ENCODE assay signal across 9 cellular contexts in the genomic region with DNA sequence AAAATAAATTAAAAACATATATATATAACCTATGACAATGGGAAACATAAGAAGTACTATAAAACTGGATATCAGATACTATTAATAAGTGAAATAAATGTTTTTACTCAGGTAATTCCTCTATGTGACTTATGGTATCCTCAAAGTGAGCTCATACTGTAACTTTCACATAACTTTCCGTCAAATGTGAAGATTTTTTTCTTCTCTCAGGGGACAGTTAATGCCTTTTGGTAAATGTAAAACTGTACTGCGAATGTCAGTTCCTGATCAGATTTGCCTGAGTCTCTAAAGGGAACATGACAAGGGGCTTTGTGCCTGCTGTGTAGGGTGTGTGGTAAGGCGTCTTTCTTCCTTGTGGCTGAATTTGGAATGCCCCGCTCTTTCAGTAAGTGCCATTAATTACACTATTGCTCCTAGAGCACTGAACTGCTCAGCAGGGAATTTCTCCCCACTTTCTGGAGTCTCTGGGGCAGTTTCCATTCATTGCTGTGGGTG.
A peak's percentile ranks its signal among the peaks of the same experiment; 100 is the strongest.
DNase-seq lines count a peak whose midpoint lies in the region; ATAC-seq lines count a peak whose summit lies in the region.
"Had no signal": no experiment of that assay in that cellular context is flagged by ENCODE, and none has a peak within 500 bp of the region (broad histone marks: within the 10 kb centered on the region; RNA-seq: fewer than 3 reads in every experiment).

No MANE protein-coding gene starts in this region.

- peak; percentile 37 for ATAC-seq in GM18873 (IDR thresholded peaks at IDR 0.05; ENCODE audit: low FRiP score, unreplicated experiment)
- ATAC-seq in HG02870 (IDR thresholded peaks at IDR 0.05; ENCODE audit: unreplicated experiment), result peak; percentile 33
- ATAC-seq: natural killer cell treated with Interleukin-12 subunit alpha and Interleukin-12 subunit beta and Interleukin-15 and Interleukin-18, amount 100 ng/mL, for 72 hours had no signal

- H3K27ac ChIP-seq in SJSA1, result peak overlapping the region; percentile 86

- H3K36me3 ChIP-seq in SJSA1 (no peaks in the 10 kb centered on the region), MG63 (no peaks in the 10 kb centered on the region)

- no peaks in the 10 kb centered on the region for H3K9me3 ChIP-seq in SJSA1 (replicated peaks)
- H3K9me3 ChIP-seq in MG63, result no peaks in the 10 kb centered on the region

- in situ Hi-C loops in KBM-7 (cut with MboI; ENCODE audit: low pct_unique_long_range_greater_than_20kb, low sequenced_read_pairs), result no loop called here

- peaks cover 60% of the 10 kb centered on the region for H3K4me1 ChIP-seq in SJSA1 (replicated peaks)

- DNase-seq in SJSA1 (ENCODE audit: low read depth in 1 of 2, low spot score in 2 of 2), result no peak
- peak; percentile 12 for DNase-seq in pons (ENCODE audit: low spot score)
- DNase-seq in KBM-7, result no peak
- DNase-seq in H4 (ENCODE audit: low spot score), result no peak
- DNase-seq in MG63, result no peak
- no peak for DNase-seq in amniotic stem cell (lab: John Stamatoyannopoulos, UW)

- H3K27me3 ChIP-seq in SJSA1 (replicated peaks) (no peaks in the 10 kb centered on the region), MG63 (no peaks in the 10 kb centered on the region)

- H3K4me3 ChIP-seq in SJSA1 (no peak overlapping the region), MG63 (no peak overlapping the region)
